In genomic region chr7:115052706-115053105, GRCh38 we compare ENCODE assay signal across 25 cellular contexts.
"Had no signal": no experiment of that assay in that cellular context is flagged by ENCODE, and none has a peak within 500 bp of the region (broad histone marks: within the 10 kb centered on the region; RNA-seq: fewer than 3 reads in every experiment).

No MANE protein-coding gene starts in this region.

- H3K9me3 ChIP-seq: sigmoid colon, testis had no signal

- H3K27me3 ChIP-seq: sigmoid colon, testis had no signal

- H3K27me3 Mint-ChIP-seq: activated naive CD8-positive, alpha-beta T cell treated with anti-CD3 and anti-CD28 coated beads for 36 hours; progenitor cell of endocrine pancreas had no signal

- H3K27ac Mint-ChIP-seq: activated naive CD8-positive, alpha-beta T cell treated with anti-CD3 and anti-CD28 coated beads for 36 hours; activated T-helper 2 cell treated with anti-CD3 and anti-CD28 coated beads, Interferon-gamma antibody, Interleukin-2, Interleukin-4, amounts not matched to agents 10 μg/mL and 5 μg/mL and 100 μg/mL, durations not matched to agents 14 hours and 24 hours and 36 hours; natural killer cell; progenitor cell of endocrine pancreas; stimulated activated naive B cell treated with anti-CD40 and anti-IgM and Interleukin-4, amounts not matched to agents 10 μg/mL and 1 μg/mL and 100 μg/mL, for 72 hours had no signal

- H3K36me3 ChIP-seq: sigmoid colon had no signal

- H3K27ac ChIP-seq: sigmoid colon, testis had no signal

- H3K36me3 Mint-ChIP-seq: activated naive CD8-positive, alpha-beta T cell treated with anti-CD3 and anti-CD28 coated beads for 36 hours; natural killer cell; stimulated activated naive B cell treated with anti-CD40 and anti-IgM and Interleukin-4, amounts not matched to agents 10 μg/mL and 1 μg/mL and 100 μg/mL, for 72 hours had no signal

- H3K4me1 Mint-ChIP-seq: activated naive CD8-positive, alpha-beta T cell treated with anti-CD3 and anti-CD28 coated beads for 36 hours; natural killer cell; stimulated activated naive B cell treated with anti-CD40 and anti-IgM and Interleukin-4, amounts not matched to agents 10 μg/mL and 1 μg/mL and 100 μg/mL, for 72 hours had no signal

- DNase-seq: activated CD4-positive, alpha-beta T cell treated with anti-CD3 and anti-CD28 coated beads for 4 hours; activated CD4-positive, alpha-beta T cell treated with anti-CD3 and anti-CD28 coated beads, Interleukin-2, amount 50 U/mL, for 48 hours; activated CD8-positive, alpha-beta memory T cell treated with anti-CD3 and anti-CD28 coated beads, Interleukin-2, amount 50 U/mL, for 48 hours; activated naive CD4-positive, alpha-beta T cell; activated naive CD8-positive, alpha-beta T cell treated with anti-CD3 and anti-CD28 coated beads for 36 hours; activated T-cell treated with anti-CD3 and anti-CD28 coated beads, Interleukin-2, amount 50 U/mL, for 4 hours; central memory CD4-positive, alpha-beta T cell; dermis blood vessel endothelial cell; effector CD8-positive, alpha-beta T cell; foreskin melanocyte; kidney glomerular epithelial cell; left ventricle myocardium superior; mammary epithelial cell; midbrain; natural killer cell; retina; sigmoid colon; stimulated activated CD4-positive, alpha-beta T cell treated with anti-CD3 and anti-CD28 coated beads, Interleukin-15, amount 100 ng/mL, for 24 hours; stimulated activated naive B cell treated with anti-CD40 and anti-IgM and Interleukin-4, amounts not matched to agents 10 μg/mL and 1 μg/mL and 100 μg/mL, for 72 hours; T-helper 9 cell; testis; trophoblast cell had no signal

- H3K9me3 Mint-ChIP-seq: activated naive CD8-positive, alpha-beta T cell treated with anti-CD3 and anti-CD28 coated beads for 36 hours; activated T-cell treated with anti-CD3 and anti-CD28 coated beads, Interleukin-2, amount 50 U/mL, for 4 hours; natural killer cell; stimulated activated naive B cell treated with anti-CD40 and anti-IgM and Interleukin-4, amounts not matched to agents 10 μg/mL and 1 μg/mL and 100 μg/mL, for 72 hours had no signal

- H3K4me1 ChIP-seq: sigmoid colon, testis had no signal

- H3K4me3 ChIP-seq: sigmoid colon, smooth muscle cell, testis had no signal

- H3K4me3 Mint-ChIP-seq: activated naive CD8-positive, alpha-beta T cell treated with anti-CD3 and anti-CD28 coated beads for 36 hours; activated T-cell treated with anti-CD3 and anti-CD28 coated beads, Interleukin-2, amount 50 U/mL, for 4 hours; natural killer cell; stimulated activated naive B cell treated with anti-CD40 and anti-IgM and Interleukin-4, amounts not matched to agents 10 μg/mL and 1 μg/mL and 100 μg/mL, for 72 hours had no signal
